ENCODE assay signal across 35 cellular contexts in genomic region chr2:131037398-131038257, GRCh38. TPM values are rescaled to one million over a fixed set of nuclear protein-coding genes. Genes with fewer than 3 reads are reported as not detected.
A peak's percentile ranks its signal among the peaks of the same experiment; 100 is the strongest.
DNase-seq lines count a peak whose midpoint lies in the region; ATAC-seq, FAIRE-seq and TF ChIP-seq lines count a peak whose summit lies in the region.
"Had no signal": no experiment of that assay in that cellular context is flagged by ENCODE, and none has a peak within 500 bp of the region (broad histone marks: within the 10 kb centered on the region; RNA-seq: fewer than 3 reads in every experiment).

No MANE protein-coding gene starts in this region.

- no peak for ATAC-seq in CD4-positive, alpha-beta T cell (ENCODE audit: poor library complexity)
- ATAC-seq in body of pancreas: no peak
- ATAC-seq: activated CD4-positive, alpha-beta T cell treated with anti-CD3 and anti-CD28 coated beads for 36 hours; activated CD8-positive, alpha-beta T cell treated with anti-CD3 and anti-CD28 coated beads, Interleukin-2, amount 10 ng/mL, durations not matched to agents 7 days and 5 days; left colon; stimulated activated naive CD8-positive, alpha-beta T cell treated with anti-CD3 and anti-CD28 coated beads, Interleukin-15, Interleukin-2, amounts not matched to agents 100 U/mL and 50 U/mL, for 24 hours had no signal

- H3K9ac ChIP-seq in kidney (ENCODE audit: low read length in 2 of 2): no peak overlapping the region

- no peak overlapping the region for H3K27ac Mint-ChIP-seq in CD4-positive, alpha-beta T cell
- no peak overlapping the region for H3K27ac Mint-ChIP-seq in osteocyte (ENCODE audit: unreplicated experiment)
- H3K27ac Mint-ChIP-seq: activated CD4-positive, alpha-beta T cell treated with anti-CD3 and anti-CD28 coated beads for 36 hours; activated CD8-positive, alpha-beta T cell treated with anti-CD3 and anti-CD28 coated beads, Interleukin-2, amount 10 ng/mL, durations not matched to agents 7 days and 5 days; activated naive CD4-positive, alpha-beta T cell treated with anti-CD3 and anti-CD28 coated beads, Interleukin-2, amount 50 U/mL, for 24 hours; B cell; memory B cell had no signal

- 72 to 78% methylated on average over 6 of the region's 6 CpGs for WGBS in body of pancreas, 2 donors

- peaks cover 6% of the 10 kb centered on the region for H3K36me3 Mint-ChIP-seq in CD4-positive, alpha-beta T cell (ENCODE audit: low read depth)
- no peaks in the 10 kb centered on the region for H3K36me3 Mint-ChIP-seq in osteocyte (ENCODE audit: unreplicated experiment)
- H3K36me3 Mint-ChIP-seq: activated naive CD4-positive, alpha-beta T cell treated with anti-CD3 and anti-CD28 coated beads, Interleukin-2, amount 50 U/mL, for 24 hours; memory B cell had no signal

- no peaks in the 10 kb centered on the region for H3K9me3 ChIP-seq in CD4-positive, alpha-beta T cell (ENCODE audit: control insufficient read depth, low read length)
- H3K9me3 ChIP-seq in kidney (ENCODE audit: control insufficient read depth in 1 of 2, low read length in 2 of 2) (no peaks in the 10 kb centered on the region), body of pancreas (no peaks in the 10 kb centered on the region)
- H3K9me3 ChIP-seq: colonic mucosa, HAP-1, SJCRH30, uterus had no signal

- H3K4me1 ChIP-seq in kidney (ENCODE audit: control insufficient read depth in 1 of 2, insufficient read depth in 1 of 2, low read depth in 1 of 2, low read length in 2 of 2) (peaks cover 0 to 9% of the 10 kb centered on the region in 2 donors), body of pancreas (peaks cover 40% of the 10 kb centered on the region)
- H3K4me1 ChIP-seq: colonic mucosa, HAP-1, SJCRH30, uterus had no signal

- H3K4me3 ChIP-seq in H7 (ENCODE audit: insufficient read depth, low read depth, low read length) (no peak overlapping the region), kidney (ENCODE audit: low read length in 2 of 2) (no peak overlapping the region), body of pancreas (no peak overlapping the region)
- H3K4me3 ChIP-seq: colonic mucosa, HAP-1, hepatocyte, SJCRH30, smooth muscle cell, uterus had no signal

- no peak for DNase-seq in CD4-positive, alpha-beta T cell
- DNase-seq in H7 (peak; percentile 37), osteocyte (ENCODE audit: extremely low spot score, unreplicated experiment) (peak; percentile 69), NCI-H2171 (lab: John Stamatoyannopoulos, UW) (no peak), kidney (no peak), body of pancreas (no peak)
- DNase-seq: ACHN; activated CD4-positive, alpha-beta T cell treated with anti-CD3 and anti-CD28 coated beads for 36 hours; activated CD8-positive, alpha-beta T cell treated with anti-CD3 and anti-CD28 coated beads, Interleukin-2, amount 10 ng/mL, durations not matched to agents 7 days and 5 days; activated T-cell treated with anti-CD3 and anti-CD28 coated beads for 4 hours; aorta; colonic mucosa; DMS153; effector CD4-positive, alpha-beta T cell; left colon; NCI-H1417 treated with DMSO at 0.1 percent for 48 hours; NCI-H2081; NCI-H446; NCI-H774; nucleus accumbens; SJCRH30; stimulated activated CD4-positive, alpha-beta T cell treated with anti-CD3 and anti-CD28 coated beads, Interleukin-1b, Interleukin-23, amount 100 ng/mL, for 48 hours; stimulated activated naive CD8-positive, alpha-beta T cell treated with anti-CD3 and anti-CD28 coated beads, Interleukin-15, Interleukin-2, amounts not matched to agents 100 U/mL and 50 U/mL, for 24 hours; T1000; uterus had no signal

- no peak for TF ChIP-seq POLR2A in body of pancreas (IDR thresholded peaks at IDR 0.05)

- intact Hi-C loops in CD4-positive, alpha-beta T cell (cut with DNase I, micrococcal nuclease): no loop called here
- intact Hi-C loops in kidney (cut with DNase I): no loop called here
- intact Hi-C loops in body of pancreas (cut with DNase I): no loop called here

- H3K36me3 ChIP-seq in H7 (replicated peaks; ENCODE audit: control insufficient read depth, insufficient read depth, low read length) (no peaks in the 10 kb centered on the region; the same call in 1 of the 2 replicates), kidney (ENCODE audit: control insufficient read depth in 1 of 2, insufficient read depth in 2 of 2, low read length in 2 of 2) (no peaks in the 10 kb centered on the region), body of pancreas (replicated peaks in 1 of 2; ENCODE audit: insufficient read depth in 1 of 2, low read depth in 2 of 2) (no peaks in the 10 kb centered on the region)
- H3K36me3 ChIP-seq: colonic mucosa, HAP-1, SJCRH30, uterus had no signal

- CTCF ChIA-PET in CD4-positive, alpha-beta T cell (lab: Charles Lee): no interaction called here

- peaks cover 24% of the 10 kb centered on the region for H3K27me3 Mint-ChIP-seq in CD4-positive, alpha-beta T cell
- peaks cover 4% of the 10 kb centered on the region for H3K27me3 Mint-ChIP-seq in osteocyte (ENCODE audit: unreplicated experiment)

- TF ChIP-seq CTCF in CD4-positive, alpha-beta T cell (IDR thresholded peaks at IDR 0.05): no peak
- no peak for TF ChIP-seq CTCF in osteocyte (IDR thresholded peaks at IDR 0.05)
- no peak for TF ChIP-seq CTCF in kidney (IDR thresholded peaks at IDR 0.05; ENCODE audit: borderline replicate concordance, extremely low read depth, insufficient read depth)
- no peak for TF ChIP-seq CTCF in body of pancreas (IDR thresholded peaks at IDR 0.05)

- H3K9me3 Mint-ChIP-seq in CD4-positive, alpha-beta T cell: no peaks in the 10 kb centered on the region
- no peaks in the 10 kb centered on the region for H3K9me3 Mint-ChIP-seq in osteocyte (ENCODE audit: unreplicated experiment)
- H3K9me3 Mint-ChIP-seq: activated naive CD4-positive, alpha-beta T cell treated with anti-CD3 and anti-CD28 coated beads, Interleukin-2, amount 50 U/mL, for 24 hours; memory B cell had no signal

- no peak for FAIRE-seq in kidney (lab: Jason Lieb, UNC)
- FAIRE-seq: GM12891 had no signal

- peaks cover 15% of the 10 kb centered on the region for H3K27me3 ChIP-seq in CD4-positive, alpha-beta T cell (ENCODE audit: control insufficient read depth, insufficient read depth, low read length)
- H3K27me3 ChIP-seq in H7 (ENCODE audit: control insufficient read depth, insufficient read depth, low read length) (peaks cover 30% of the 10 kb centered on the region), layer of hippocampus (ENCODE audit: control insufficient read depth, insufficient read depth, low read length) (no peaks in the 10 kb centered on the region), body of pancreas (no peaks in the 10 kb centered on the region)
- H3K27me3 ChIP-seq: hepatocyte, SJCRH30, uterus had no signal

- POLR2A ChIA-PET in CD4-positive, alpha-beta T cell (lab: Charles Lee): no interaction called here

- peaks cover 38% of the 10 kb centered on the region for H3K4me1 Mint-ChIP-seq in CD4-positive, alpha-beta T cell (ENCODE audit: low read depth)
- H3K4me1 Mint-ChIP-seq in osteocyte (ENCODE audit: unreplicated experiment): peaks cover 7% of the 10 kb centered on the region

- peak overlapping the region; percentile 49 for H3K4me3 Mint-ChIP-seq in CD4-positive, alpha-beta T cell
- H3K4me3 Mint-ChIP-seq in osteocyte (ENCODE audit: unreplicated experiment): no peak overlapping the region
- H3K4me3 Mint-ChIP-seq: activated CD4-positive, alpha-beta T cell treated with anti-CD3 and anti-CD28 coated beads for 36 hours; activated CD8-positive, alpha-beta T cell treated with anti-CD3 and anti-CD28 coated beads, Interleukin-2, amount 10 ng/mL, durations not matched to agents 7 days and 5 days; activated naive CD4-positive, alpha-beta T cell treated with anti-CD3 and anti-CD28 coated beads, Interleukin-2, amount 50 U/mL, for 24 hours; B cell; memory B cell had no signal

- no peak overlapping the region for H3K27ac ChIP-seq in CD4-positive, alpha-beta T cell (ENCODE audit: low read depth, low read length)
- H3K27ac ChIP-seq in layer of hippocampus (ENCODE audit: low read depth, low read length): peak overlapping the region; percentile 8
- H3K27ac ChIP-seq in kidney (ENCODE audit: low read depth in 2 of 2, low read length in 2 of 2): no peak overlapping the region
- no peak overlapping the region for H3K27ac ChIP-seq in body of pancreas
- H3K27ac ChIP-seq: colonic mucosa, epithelial cell of prostate, hepatocyte, SJCRH30, uterus, VCaP had no signal

RNA-seq across cellular contexts. Expression of gene FAM168B, which starts 55.6 kb away (rescaled TPM):
- 10 to 100 TPM; 74.1 to 76.4 TPM for total RNA-seq in CD4-positive, alpha-beta T cell
- 57.6 and 73.6 TPM in 2 replicates for total RNA-seq in H7 (2014; rRNA removed; shearing (Covaris generic))
- 111 and 114 TPM in 2 replicates for total RNA-seq in osteocyte
- 89.9 TPM for total RNA-seq in kidney
- polyA plus RNA-seq in kidney (ENCODE audit: insufficient read depth, low read depth, low replicate concordance): 34.1 TPM
- 10 to 100 TPM; 39.7 to 56.7 TPM for total RNA-seq in body of pancreas

Comparison
In these comparisons a context has a peak if more than half of its experiments do, and no peak if none do; other contexts are left out.
1. DNase-seq: peak in H7 (single experiment) and osteocyte (single experiment); none in CD4-positive, alpha-beta T cell (0 of 10), NCI-H2171 (single experiment), kidney (single experiment) and body of pancreas (0 of 4).